ENCODE assay signal across 31 cellular contexts in the genomic region with DNA sequence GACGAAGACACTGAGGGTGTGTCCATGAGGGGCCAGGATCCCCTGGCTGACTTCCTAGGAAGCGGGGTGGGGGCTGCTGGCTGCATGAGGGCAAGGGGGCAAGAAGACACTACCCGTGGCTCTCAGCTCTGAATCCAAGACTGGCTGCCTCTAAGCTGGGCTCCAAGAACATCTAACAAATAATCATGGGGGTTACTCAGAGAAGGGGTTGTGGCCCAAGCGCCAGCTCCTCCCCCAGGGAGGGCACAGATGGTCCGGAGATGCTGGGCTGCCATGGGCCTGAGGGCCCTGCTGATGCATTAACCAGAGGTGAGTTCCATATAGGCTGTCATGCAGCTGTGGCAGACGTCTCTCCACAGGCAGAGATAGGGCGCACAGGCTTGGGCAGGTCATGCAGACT. TPM values are rescaled to one million over a fixed set of nuclear protein-coding genes. Genes with fewer than 3 reads are reported as not detected.
"Had no signal": no experiment of that assay in that cellular context is flagged by ENCODE, and none has a peak within 500 bp of the region (broad histone marks: within the 10 kb centered on the region; RNA-seq: fewer than 3 reads in every experiment).

No MANE protein-coding gene starts in this region.

- H3K4me3 ChIP-seq: ascending aorta, breast epithelium, cardiac muscle cell, esophagus muscularis mucosa, gastrocnemius medialis had no signal

- DNase-seq: activated CD4-positive, alpha-beta memory T cell treated with anti-CD3 and anti-CD28 coated beads for 36 hours; activated CD4-positive, alpha-beta T cell treated with anti-CD3 and anti-CD28 coated beads for 36 hours; activated CD4-positive, alpha-beta T cell treated with anti-CD3 and anti-CD28 coated beads, Interleukin-2, amount 10 ng/mL, durations not matched to agents 24 days and 14 days; activated CD4-positive, CD25-positive, alpha-beta regulatory T cell; activated CD4-positive, CD25-positive, alpha-beta regulatory T cell treated with anti-CD3 and anti-CD28 coated beads, Interleukin-2, amount 50 U/mL, for 72 hours; activated CD8-positive, alpha-beta memory T cell treated with anti-CD3 and anti-CD28 coated beads, Interleukin-2, amount 10 ng/mL, durations not matched to agents 7 days and 5 days; activated CD8-positive, alpha-beta memory T cell treated with anti-CD3 and anti-CD28 coated beads, Interleukin-2, amount 50 U/mL, for 4 hours; activated CD8-positive, alpha-beta T cell treated with anti-CD3 and anti-CD28 coated beads, Interleukin-2, amount 10 ng/mL, durations not matched to agents 7 days and 5 days; activated effector memory CD4-positive, alpha-beta T cell treated with anti-CD3 and anti-CD28 coated beads, Interleukin-2, amount 50 U/mL, for 16 hours; activated naive CD4-positive, alpha-beta T cell treated with anti-CD3 and anti-CD28 coated beads for 36 hours; activated naive CD8-positive, alpha-beta T cell treated with anti-CD3 and anti-CD28 coated beads, Interleukin-2, amount 10 ng/mL, durations not matched to agents 7 days and 5 days; activated T-cell treated with anti-CD3 and anti-CD28 coated beads, Interleukin-2, amount 50 U/mL, for 1 hour; activated T-cell treated with anti-CD3 and anti-CD28 coated beads, Interleukin-2, amount 50 U/mL, for 48 hours; cortex of kidney; dermis blood vessel endothelial cell; effector CD4-positive, alpha-beta T cell; effector memory CD8-positive, alpha-beta T cell; erythroblast; foreskin keratinocyte; gastrocnemius medialis; glutamatergic neuron; T-helper 2 cell had no signal

- ATAC-seq: activated CD4-positive, alpha-beta T cell treated with anti-CD3 and anti-CD28 coated beads for 36 hours; activated CD8-positive, alpha-beta memory T cell treated with anti-CD3 and anti-CD28 coated beads, Interleukin-2, amount 10 ng/mL, durations not matched to agents 7 days and 5 days; activated CD8-positive, alpha-beta T cell treated with anti-CD3 and anti-CD28 coated beads, Interleukin-2, amount 10 ng/mL, durations not matched to agents 7 days and 5 days; activated naive CD4-positive, alpha-beta T cell treated with anti-CD3 and anti-CD28 coated beads, Interleukin-2, amount 50 U/mL, for 72 hours; effector memory CD8-positive, alpha-beta T cell; foreskin keratinocyte; gastrocnemius medialis had no signal

- H3K36me3 ChIP-seq: ascending aorta, breast epithelium, cardiac muscle cell, esophagus muscularis mucosa, gastrocnemius medialis had no signal

- H3K27ac ChIP-seq: ascending aorta, breast epithelium, cardiac muscle cell, esophagus muscularis mucosa, foreskin keratinocyte, gastrocnemius medialis had no signal

- H3K9me3 ChIP-seq: ascending aorta, breast epithelium, esophagus muscularis mucosa, gastrocnemius medialis had no signal

- H3K4me1 ChIP-seq: ascending aorta, breast epithelium, esophagus muscularis mucosa, foreskin keratinocyte, gastrocnemius medialis had no signal

- H3K27me3 ChIP-seq: ascending aorta, breast epithelium, cardiac muscle cell had no signal

RNA-seq across cellular contexts. Expression of a gene that starts 14.3 kb away (rescaled TPM):
- total RNA-seq: activated CD4-positive, alpha-beta memory T cell treated with anti-CD3 and anti-CD28 coated beads for 36 hours; activated CD4-positive, alpha-beta T cell treated with anti-CD3 and anti-CD28 coated beads for 36 hours; activated CD4-positive, alpha-beta T cell treated with anti-CD3 and anti-CD28 coated beads, Interleukin-2, amount 10 ng/mL, durations not matched to agents 24 days and 14 days; activated CD8-positive, alpha-beta memory T cell treated with anti-CD3 and anti-CD28 coated beads for 36 hours; activated CD8-positive, alpha-beta memory T cell treated with anti-CD3 and anti-CD28 coated beads, Interleukin-2, amount 10 ng/mL, durations not matched to agents 7 days and 5 days; activated CD8-positive, alpha-beta T cell treated with anti-CD3 and anti-CD28 coated beads, Interleukin-2, amount 10 ng/mL, durations not matched to agents 7 days and 5 days; activated naive CD4-positive, alpha-beta T cell treated with anti-CD3 and anti-CD28 coated beads for 36 hours; activated naive CD4-positive, alpha-beta T cell treated with anti-CD3 and anti-CD28 coated beads, Interleukin-2, amount 50 U/mL, for 72 hours; activated naive CD8-positive, alpha-beta T cell treated with anti-CD3 and anti-CD28 coated beads, Interleukin-2, amount 10 ng/mL, durations not matched to agents 7 days and 5 days; activated T-helper 1 cell treated with anti-CD3 and anti-CD28 coated beads, Interleukin-12 subunit alpha, Interleukin-12 subunit beta, Interleukin-2, Interleukin-4 antibody, amounts not matched to agents 30 ng/mL and 10 ng/mL and 1 ng/mL, durations not matched to agents 14 hours and 24 hours and 36 hours; activated T-helper 2 cell treated with anti-CD3 and anti-CD28 coated beads, Interferon-gamma antibody, Interleukin-2, Interleukin-4, amounts not matched to agents 10 μg/mL and 5 μg/mL and 100 μg/mL, durations not matched to agents 14 hours and 24 hours and 36 hours; ascending aorta; dermis blood vessel endothelial cell; foreskin keratinocyte; gastrocnemius medialis; T-helper 1 cell treated with Interleukin-12 subunit alpha and Interleukin-12 subunit beta and Interleukin-4 antibody, amounts not matched to agents 30 ng/mL and 1 ng/mL, for 36 hours had no signal
- polyA plus RNA-seq: cardiac muscle cell, foreskin keratinocyte had no signal
